Comparison of ENCODE assay signal across 8 cellular contexts in genomic region chr17:75845933-75846700, GRCh38. TPM values are rescaled to one million over a fixed set of nuclear protein-coding genes. Genes with fewer than 3 reads are reported as not detected.
DNase-seq lines count a peak whose midpoint lies in the region; ATAC-seq and TF ChIP-seq lines count a peak whose summit lies in the region.

No MANE protein-coding gene starts in this region.

- H3K27ac Mint-ChIP-seq in nephron: peak overlapping the region; percentile 61 to 71 (median 69)

- CTCF ChIA-PET in AG04450 (lab: Charles Lee): interaction anchor here (0.6 to 3.3 kb wide), 8 partner anchors 9 to 426 kb away, joined by 3 to 18 read pairs (median 4); partner anchors contain the start of gene WBP2

- H3K27me3 Mint-ChIP-seq in nephron (ENCODE audit: low read depth): no peaks in the 10 kb centered on the region

- H3K9me3 Mint-ChIP-seq in nephron: no peaks in the 10 kb centered on the region

- H3K27me3 ChIP-seq in AG04450 (ENCODE audit: control insufficient read depth, insufficient read depth, low read length): no peaks in the 10 kb centered on the region

- no peaks in the 10 kb centered on the region for H3K9me3 ChIP-seq in AG04450 (ENCODE audit: control insufficient read depth, insufficient read depth, low read length)

- DNase-seq in AG04450 (ENCODE audit: low read depth, low spot score) (no peak), NCI-H510A (lab: John Stamatoyannopoulos, UW) (peak; percentile 62), dermis blood vessel endothelial cell (peak; percentile 35), NCI-H526 treated with DMSO at 0.1 percent for 48 hours (lab: John Stamatoyannopoulos, UW) (no peak), hippocampal formation (lab: John Stamatoyannopoulos, UW) (no peak)
- no peak for DNase-seq in stimulated activated CD4-positive, alpha-beta T cell treated with anti-CD3 and anti-CD28 coated beads, Interleukin-4, amount 100 ng/mL, for 24 hours

- POLR2A ChIA-PET in AG04450 (lab: Yijun Ruan, JAX): interaction anchor here (1.0 to 1.5 kb wide), 3 partner anchors 9 to 66 kb away, joined by 3 to 5 read pairs (median 3); partner anchors contain the start of genes TRIM65 and WBP2

- H3K4me1 Mint-ChIP-seq in nephron: peaks cover 27% of the 10 kb centered on the region

- H3K36me3 Mint-ChIP-seq in nephron (ENCODE audit: low read depth): peaks cover 35% of the 10 kb centered on the region

- H3K27ac ChIP-seq in AG04450 (ENCODE audit: low read depth, low read length): no peak overlapping the region

- H3K4me3 Mint-ChIP-seq in nephron: no peak overlapping the region

- no peak for ATAC-seq in GM21390 (IDR thresholded peaks at IDR 0.05; ENCODE audit: unreplicated experiment)

- no peak overlapping the region for H3K4me3 ChIP-seq in AG04450 (ENCODE audit: low read depth, low read length)

- peak; percentile 4; the same call in 1 of the 2 replicates for TF ChIP-seq CTCF in AG04450 (IDR thresholded peaks at IDR 0.05; ENCODE audit: low read depth, low read length)
- TF ChIP-seq CTCF in nephron (IDR thresholded peaks at IDR 0.05; ENCODE audit: unreplicated experiment in 3 of 3): no peak

RNA-seq across cellular contexts. Expression of gene UNC13D, which starts 1.9 kb away (rescaled TPM):
- 0.11 and 0.16 TPM in 2 replicates for polyA plus RNA-seq in AG04450 (2011; rRNA removed)
- polyA minus RNA-seq in AG04450 (2011; rRNA and poly(A)+ RNA removed): 0.14 and 0.56 TPM in 2 replicates
- 3.2 and 3.4 TPM in 2 replicates for total RNA-seq in dermis blood vessel endothelial cell

RNA-seq across cellular contexts. Expression of gene WBP2, which starts 9.0 kb away (rescaled TPM):
- polyA plus RNA-seq in AG04450 (2011; rRNA removed): 33.3 and 35.3 TPM in 2 replicates
- polyA minus RNA-seq in AG04450 (2011; rRNA and poly(A)+ RNA removed): 30.2 and 36.0 TPM in 2 replicates
- total RNA-seq in dermis blood vessel endothelial cell: 19.2 and 54.3 TPM in 2 replicates

RNA-seq across cellular contexts. Expression of gene TRIM47, which starts 32.3 kb away (rescaled TPM):
- polyA plus RNA-seq in AG04450 (2011; rRNA removed): 5.7 and 9.2 TPM in 2 replicates
- polyA minus RNA-seq in AG04450 (2011; rRNA and poly(A)+ RNA removed): 8.8 and 13.8 TPM in 2 replicates
- 89.1 and 109 TPM in 2 replicates for total RNA-seq in dermis blood vessel endothelial cell

RNA-seq across cellular contexts. Expression of gene TRIM65, which starts 50.6 kb away (rescaled TPM):
- polyA plus RNA-seq in AG04450 (2011; rRNA removed): 6.5 and 8.7 TPM in 2 replicates
- 6.3 and 8.6 TPM in 2 replicates for polyA minus RNA-seq in AG04450 (2011; rRNA and poly(A)+ RNA removed)
- total RNA-seq in dermis blood vessel endothelial cell: 42.4 and 43.1 TPM in 2 replicates

RNA-seq across cellular contexts. Expression of gene MRPL38, which starts 58.6 kb away (rescaled TPM):
- polyA plus RNA-seq in AG04450 (2011; rRNA removed): 16.6 and 21.9 TPM in 2 replicates
- polyA minus RNA-seq in AG04450 (2011; rRNA and poly(A)+ RNA removed): 21.9 and 33.7 TPM in 2 replicates
- 24.0 and 49.3 TPM in 2 replicates for total RNA-seq in dermis blood vessel endothelial cell

Comparison
In these comparisons a context has a peak if more than half of its experiments do, and no peak if none do; other contexts are left out.
1. DNase-seq: peak in NCI-H510A (single experiment) and dermis blood vessel endothelial cell (single experiment); none in AG04450 (single experiment), NCI-H526 treated with DMSO at 0.1 percent for 48 hours (single experiment), stimulated activated CD4-positive, alpha-beta T cell treated with anti-CD3 and anti-CD28 coated beads, Interleukin-4, amount 100 ng/mL, for 24 hours (single experiment) and hippocampal formation (0 of 2).